Comparison of ENCODE assay signal across 1 cellular context in the genomic region with DNA sequence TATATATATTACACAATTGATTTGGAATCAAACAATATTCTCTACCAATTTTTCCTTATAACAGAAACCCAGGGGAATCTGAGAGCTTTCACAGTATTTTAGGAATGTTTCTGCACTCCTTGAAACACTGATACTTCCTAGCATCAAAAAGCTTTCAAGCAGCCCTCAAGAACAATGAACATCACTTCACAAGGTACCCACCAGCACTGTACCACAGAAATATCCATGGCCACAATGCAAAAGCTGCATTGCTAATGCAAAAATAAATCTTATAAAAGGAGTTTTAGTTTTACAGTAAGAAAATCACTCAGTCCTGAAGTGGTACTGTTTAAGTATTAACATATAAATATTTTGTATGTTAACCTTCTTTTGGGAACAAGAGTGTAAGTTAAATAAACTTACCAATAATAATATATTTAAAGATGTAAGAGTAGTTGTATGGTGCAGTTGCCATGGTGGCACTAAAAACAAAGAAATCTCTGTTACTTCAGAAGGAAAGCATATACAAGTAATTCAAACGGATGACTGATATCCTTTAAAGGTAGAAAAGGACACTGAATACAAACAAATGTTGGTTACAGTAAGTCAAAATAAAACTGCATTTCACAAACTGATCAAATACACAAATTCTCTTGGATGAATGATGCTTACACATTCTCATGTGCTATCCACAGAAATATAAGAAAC.
TF ChIP-seq lines count a peak whose summit lies in the region.

No MANE protein-coding gene starts in this region.

TF ChIP-seq in WTC11, 78 proteins besides CTCF, POLR2A, EP300 and RAD21 (continued from another document):
- no peak for TF ChIP-seq CREB1 (CRISPR knock-in tag; IDR thresholded peaks at IDR 0.05)
- TF ChIP-seq ATF6 (CRISPR knock-in tag; IDR thresholded peaks at IDR 0.05) = no peak
